In genomic region chr12:11577658-11578260, GRCh38 we compare ENCODE assay signal across 27 cellular contexts.
DNase-seq lines count a peak whose midpoint lies in the region; ATAC-seq and TF ChIP-seq lines count a peak whose summit lies in the region.
"Had no signal": no experiment of that assay in that cellular context is flagged by ENCODE, and none has a peak within 500 bp of the region (broad histone marks: within the 10 kb centered on the region; RNA-seq: fewer than 3 reads in every experiment).

No MANE protein-coding gene starts in this region.

- peak; percentile 58 for ATAC-seq in IMR-90 (ENCODE audit: low read depth)
- ATAC-seq: heart left ventricle, K562, left ventricle myocardium superior, Panc1, T-helper 17 cell had no signal

- no peak overlapping the region for H3K23ac ChIP-seq in IMR-90 (ENCODE audit: low read depth, low read length)

- H3K79me1 ChIP-seq in IMR-90 (ENCODE audit: low read depth in 1 of 2, low read length in 2 of 2): no peaks in the 10 kb centered on the region

- CTCF ChIA-PET in IMR-90 (lab: Yijun Ruan, JAX): interaction anchor here (1.0 to 1.4 kb wide), 2 partner anchors 77 to 455 kb away, joined by 3 to 4 read pairs; no protein-coding TSS in a partner anchor

- in situ Hi-C loops in IMR-90 (cut with MboI; ENCODE audit: low sequenced_read_pairs): loop anchor here (10.0 kb wide), 1 partner anchor 1127 kb away; no protein-coding TSS in a partner anchor

- no peak overlapping the region for H2BK20ac ChIP-seq in IMR-90 (ENCODE audit: low read depth, low read length)

- no peaks in the 10 kb centered on the region for H3K27me3 Mint-ChIP-seq in chondrocyte (ENCODE audit: low read depth)

- no peak overlapping the region for H4K5ac ChIP-seq in IMR-90 (ENCODE audit: low read depth, low read length)

- dilution Hi-C loops in IMR-90 (cut with HindIII; ENCODE audit: low sequenced_read_pairs, unreplicated experiment): no loop called here

- no peak overlapping the region for H3K27ac ChIP-seq in IMR-90 (ENCODE audit: insufficient read depth, low read length)
- H3K27ac ChIP-seq: heart left ventricle, prostate gland, VCaP had no signal

- DNase-seq in GM03348 (ENCODE audit: low spot score) (peak; percentile 51), IMR-90 (peak; percentile 37), chondrocyte (ENCODE audit: low spot score) (no peak), renal cortical epithelial cell (ENCODE audit: low read depth) (peak; percentile 37), activated gamma-delta T cell treated with Interleukin-2 at 50 U/mL for 16 hours (no peak), kidney glomerular epithelial cell (lab: John Stamatoyannopoulos, UW) (no peak), MV-4-11 (lab: John Stamatoyannopoulos, UW) (no peak)
- DNase-seq: activated naive CD4-positive, alpha-beta T cell treated with anti-CD3 and anti-CD28 coated beads, Interleukin-2, amount 10 ng/mL, durations not matched to agents 7 days and 5 days; activated T-cell treated with anti-CD3 and anti-CD28 coated beads, Interleukin-2, amount 50 U/mL, for 1 hour; anterior cingulate cortex; DMS79; effector memory CD4-positive, alpha-beta T cell; GOT3; heart left ventricle; left ventricle myocardium superior; NCI-H1694; NCI-H774; small intestine; stimulated activated CD4-positive, alpha-beta T cell treated with anti-CD3 and anti-CD28 coated beads, Interleukin-2, amount 100 ng/mL, for 48 hours; stimulated activated naive CD4-positive, alpha-beta T cell treated with Interleukin-2 at 50 U/mL for 16 hours; T-helper 17 cell had no signal

- no peaks in the 10 kb centered on the region for H3K9me1 ChIP-seq in IMR-90 (ENCODE audit: insufficient read depth, low read length)

- no peaks in the 10 kb centered on the region for H4K20me1 ChIP-seq in IMR-90 (ENCODE audit: insufficient read depth, low read length)

- peaks cover 9% of the 10 kb centered on the region for H3K9me3 Mint-ChIP-seq in chondrocyte (ENCODE audit: low read depth)
- H3K9me3 Mint-ChIP-seq: activated naive CD4-positive, alpha-beta T cell treated with anti-CD3 and anti-CD28 coated beads, Interleukin-2, amount 10 ng/mL, durations not matched to agents 7 days and 5 days had no signal

- no peak overlapping the region for H2AK5ac ChIP-seq in IMR-90 (ENCODE audit: low read depth, low read length)

- no peak overlapping the region for H2BK15ac ChIP-seq in IMR-90 (ENCODE audit: low read depth, low read length)

- peaks cover 6% of the 10 kb centered on the region for H3K36me3 Mint-ChIP-seq in chondrocyte (ENCODE audit: low read depth)
- H3K36me3 Mint-ChIP-seq: activated CD4-positive, alpha-beta memory T cell treated with anti-CD3 and anti-CD28 coated beads for 36 hours; activated naive CD4-positive, alpha-beta T cell treated with anti-CD3 and anti-CD28 coated beads, Interleukin-2, amount 10 ng/mL, durations not matched to agents 7 days and 5 days had no signal

- TF ChIP-seq RAD21 in IMR-90 (IDR thresholded peaks at IDR 0.05; ENCODE audit: low read length): no peak

- no CpG with 5 or more reads among the region's 4 CpGs for WGBS in IMR-90 (ENCODE audit: extremely low coverage in 2 of 2, insufficient read length in 1 of 2), 2 experiments

- H2BK120ac ChIP-seq in IMR-90 (ENCODE audit: low read depth, low read length): no peak overlapping the region

- BruUV-seq in IMR-90 (replicated peaks; lab: Mats Ljungman, UMichigan): no TSS peak

- H3K9me3 ChIP-seq in IMR-90 (ENCODE audit: control insufficient read depth, insufficient read depth, low read length): no peaks in the 10 kb centered on the region
- H3K9me3 ChIP-seq: prostate gland had no signal

- no peak overlapping the region for H2BK5ac ChIP-seq in IMR-90 (ENCODE audit: low read depth, low read length, poor library complexity, severe bottlenecking)

- H4K91ac ChIP-seq in IMR-90 (ENCODE audit: insufficient read depth, low read depth, low read length): no peak overlapping the region

- H2AFZ ChIP-seq in IMR-90 (replicated peaks; ENCODE audit: low read length, poor library complexity): no peak overlapping the region

- no peak overlapping the region for H4K8ac ChIP-seq in IMR-90 (ENCODE audit: low read depth in 2 of 2, low read length in 2 of 2)

- H3K9ac ChIP-seq in IMR-90 (ENCODE audit: low read depth, low read length): no peak overlapping the region

- no peak overlapping the region for H3K27ac Mint-ChIP-seq in chondrocyte (ENCODE audit: unreplicated experiment)
- H3K27ac Mint-ChIP-seq: activated naive CD4-positive, alpha-beta T cell treated with anti-CD3 and anti-CD28 coated beads, Interleukin-2, amount 10 ng/mL, durations not matched to agents 7 days and 5 days; T-helper 17 cell had no signal

- intact Hi-C loops in IMR-90 (cut with micrococcal nuclease): no loop called here

- TF ChIP-seq CTCF in IMR-90 (conservative IDR thresholded peaks at IDR 0.05; ENCODE audit: low read depth, low read length) (no peak), chondrocyte (IDR thresholded peaks at IDR 0.05) (peak; percentile 10)

- H3K36me3 ChIP-seq in IMR-90 (ENCODE audit: control insufficient read depth, insufficient read depth, low read length): no peaks in the 10 kb centered on the region
- H3K36me3 ChIP-seq: heart left ventricle, prostate gland had no signal

- H3K18ac ChIP-seq in IMR-90 (ENCODE audit: low read depth, low read length): no peak overlapping the region

- H3K4me1 Mint-ChIP-seq in chondrocyte (ENCODE audit: low read depth): peaks cover 41% of the 10 kb centered on the region
- H3K4me1 Mint-ChIP-seq: neural crest cell had no signal

- no peak overlapping the region for H2AK9ac ChIP-seq in IMR-90 (replicated peaks; ENCODE audit: low read depth, low read length, poor library complexity)

- H3K4me2 ChIP-seq in IMR-90 (ENCODE audit: low read depth, low read length): no peak overlapping the region

- no peak for TF ChIP-seq POLR2A in IMR-90 (IDR thresholded peaks at IDR 0.05; ENCODE audit: low read depth, low read length)

- H3K14ac ChIP-seq in IMR-90 (replicated peaks; ENCODE audit: low read depth, low read length): 0 out of 2 replicates have a peak overlapping the region, but pooled peaks have one; percentile 43

- H3K4me1 ChIP-seq in IMR-90 (ENCODE audit: control insufficient read depth, insufficient read depth, low read length): peaks cover 9% of the 10 kb centered on the region
- H3K4me1 ChIP-seq: prostate gland had no signal

- H3K4ac ChIP-seq in IMR-90 (ENCODE audit: low read depth, low read length): no peak overlapping the region

- no peak overlapping the region for H3K4me3 ChIP-seq in IMR-90 (ENCODE audit: insufficient read depth, low read depth, low read length)
- H3K4me3 ChIP-seq: heart left ventricle, K562, prostate gland had no signal

- H3K56ac ChIP-seq in IMR-90 (ENCODE audit: extremely low read depth, insufficient read depth, low read length): no peak overlapping the region

- H3K4me3 Mint-ChIP-seq in chondrocyte (ENCODE audit: unreplicated experiment): no peak overlapping the region
- H3K4me3 Mint-ChIP-seq: activated CD4-positive, alpha-beta memory T cell treated with anti-CD3 and anti-CD28 coated beads for 36 hours; activated naive CD4-positive, alpha-beta T cell treated with anti-CD3 and anti-CD28 coated beads, Interleukin-2, amount 10 ng/mL, durations not matched to agents 7 days and 5 days; neural crest cell; T-helper 17 cell had no signal

- POLR2A ChIA-PET in IMR-90 (lab: Charles Lee; ENCODE audit: unreplicated experiment): no interaction called here

- H3K27me3 ChIP-seq in IMR-90 (ENCODE audit: control insufficient read depth, insufficient read depth, low read length): peaks cover 3% of the 10 kb centered on the region
- H3K27me3 ChIP-seq: heart left ventricle had no signal

TF ChIP-seq in IMR-90, 13 proteins besides CTCF, POLR2A, EP300 and RAD21:
- TF ChIP-seq MAFK (IDR thresholded peaks at IDR 0.05; ENCODE audit: low read depth, low read length) (no peak), SMC3 (IDR thresholded peaks at IDR 0.05; ENCODE audit: low read depth, low read length) (no peak), RFX5 (IDR thresholded peaks at IDR 0.05; ENCODE audit: low read depth, low read length) (no peak), CEBPB (IDR thresholded peaks at IDR 0.05; ENCODE audit: low read depth, low read length) (no peak), NFE2L2 (IDR thresholded peaks at IDR 0.05; ENCODE audit: low read depth, low read length) (no peak), MXI1 (IDR thresholded peaks at IDR 0.05; ENCODE audit: borderline replicate concordance, low read depth, low read length) (no peak)
- TF ChIP-seq, protein P1, sequence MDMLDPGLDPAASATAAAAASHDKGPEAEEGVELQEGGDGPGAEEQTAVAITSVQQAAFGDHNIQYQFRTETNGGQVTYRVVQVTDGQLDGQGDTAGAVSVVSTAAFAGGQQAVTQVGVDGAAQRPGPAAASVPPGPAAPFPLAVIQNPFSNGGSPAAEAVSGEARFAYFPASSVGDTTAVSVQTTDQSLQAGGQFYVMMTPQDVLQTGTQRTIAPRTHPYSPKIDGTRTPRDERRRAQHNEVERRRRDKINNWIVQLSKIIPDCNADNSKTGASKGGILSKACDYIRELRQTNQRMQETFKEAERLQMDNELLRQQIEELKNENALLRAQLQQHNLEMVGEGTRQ (IDR thresholded peaks at IDR 0.05; ENCODE audit: low read depth, low read length): no peak
TF ChIP-seq in IMR-90: peak in this region for 0.

Comparison
In these comparisons a context has a peak if more than half of its experiments do, and no peak if none do; other contexts are left out.
1. DNase-seq: peak in GM03348 (single experiment), IMR-90 (single experiment) and renal cortical epithelial cell (single experiment); none in chondrocyte (single experiment), activated gamma-delta T cell treated with Interleukin-2 at 50 U/mL for 16 hours (single experiment), kidney glomerular epithelial cell (single experiment) and MV-4-11 (single experiment).